10 cellular contexts compared by ENCODE assay signal in the genomic region with DNA sequence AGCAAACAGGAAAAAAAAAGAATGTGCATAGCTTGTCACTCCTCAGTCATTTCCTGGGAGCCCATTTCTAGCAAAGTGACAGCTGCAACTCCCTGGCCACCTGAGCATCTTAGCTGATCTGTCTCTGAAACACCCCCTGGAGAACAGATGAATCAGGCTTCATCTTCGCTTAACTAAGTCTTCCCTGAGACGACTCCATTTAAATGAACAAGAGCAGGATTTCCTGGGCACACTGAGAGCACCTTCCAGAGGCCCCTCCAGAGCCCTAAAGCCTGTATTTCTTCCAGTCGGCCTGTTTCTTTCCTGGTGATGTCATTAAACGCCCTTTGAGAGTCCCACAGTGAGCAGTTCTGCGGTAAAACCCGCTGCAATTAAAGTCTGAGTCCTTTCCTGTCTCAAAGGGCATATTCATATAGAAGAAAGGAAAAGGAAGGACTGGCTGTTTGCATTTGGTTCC. TPM values are rescaled to one million over a fixed set of nuclear protein-coding genes. Genes with fewer than 3 reads are reported as not detected.
A peak's percentile ranks its signal among the peaks of the same experiment; 100 is the strongest.
DNase-seq lines count a peak whose midpoint lies in the region; ATAC-seq and TF ChIP-seq lines count a peak whose summit lies in the region.
"Had no signal": no experiment of that assay in that cellular context is flagged by ENCODE, and none has a peak within 500 bp of the region (broad histone marks: within the 10 kb centered on the region; RNA-seq: fewer than 3 reads in every experiment).

No MANE protein-coding gene starts in this region.

- peak overlapping the region; percentile 55 for H3K27ac Mint-ChIP-seq in CD8-positive, alpha-beta T cell
- no peak overlapping the region for H3K27ac Mint-ChIP-seq in WTC11

- CTCF ChIA-PET in CD8-positive, alpha-beta T cell (lab: Charles Lee), result no interaction called here
- CTCF ChIA-PET in WTC11 (lab: Charles Lee), result interaction anchor here (3.0 kb wide), 1 partner anchor 15 kb away, joined by 12 read pairs; no protein-coding TSS in a partner anchor

- no peak overlapping the region for H3K4me3 Mint-ChIP-seq in CD8-positive, alpha-beta T cell
- H3K4me3 Mint-ChIP-seq in WTC11, result no peak overlapping the region

- no peaks in the 10 kb centered on the region for H3K27me3 ChIP-seq in CD8-positive, alpha-beta T cell (ENCODE audit: insufficient read depth, low read length)
- H3K27me3 ChIP-seq: vagina had no signal

- no peak for TF ChIP-seq CTCF in CD8-positive, alpha-beta T cell (IDR thresholded peaks at IDR 0.05)
- TF ChIP-seq CTCF in WTC11 (IDR thresholded peaks at IDR 0.05), result no peak

- no peaks in the 10 kb centered on the region for H3K9me3 ChIP-seq in CD8-positive, alpha-beta T cell (ENCODE audit: low read length)
- H3K9me3 ChIP-seq: vagina had no signal

- no peak for ATAC-seq in CD8-positive, alpha-beta T cell
- ATAC-seq in WTC11 (peak; percentile 60), HG03432 (IDR thresholded peaks at IDR 0.05; ENCODE audit: unreplicated experiment) (no peak), HG02852 (IDR thresholded peaks at IDR 0.05; ENCODE audit: unreplicated experiment) (no peak), HG02973 (IDR thresholded peaks at IDR 0.05; ENCODE audit: unreplicated experiment) (no peak)

- no peak for DNase-seq in CD8-positive, alpha-beta T cell
- DNase-seq in Kasumi-1 (lab: John Stamatoyannopoulos, UW), result peak; percentile 89
- DNase-seq in WTC11 (ENCODE audit: low spot score), result no peak
- peak; percentile 60 for DNase-seq in myocyte (ENCODE audit: low read depth)
- DNase-seq in ureter (ENCODE audit: low spot score), result no peak
- DNase-seq: stimulated activated CD4-positive, alpha-beta T cell treated with anti-CD3 and anti-CD28 coated beads, Interleukin-4, amount 100 ng/mL, for 4 hours had no signal

- no peaks in the 10 kb centered on the region for H3K9me3 Mint-ChIP-seq in CD8-positive, alpha-beta T cell
- peaks cover 6% of the 10 kb centered on the region for H3K9me3 Mint-ChIP-seq in WTC11

- no peak overlapping the region for H3K4me3 ChIP-seq in CD8-positive, alpha-beta T cell (ENCODE audit: low read depth, low read length)
- H3K4me3 ChIP-seq: vagina had no signal

- H3K27me3 Mint-ChIP-seq in CD8-positive, alpha-beta T cell (ENCODE audit: low read depth), result peaks cover 2% of the 10 kb centered on the region
- peaks cover 27% of the 10 kb centered on the region for H3K27me3 Mint-ChIP-seq in WTC11 (ENCODE audit: low read depth)

- POLR2A ChIA-PET in CD8-positive, alpha-beta T cell (lab: Charles Lee), result no interaction called here
- POLR2A ChIA-PET in WTC11 (lab: Charles Lee), result no interaction called here

- intact Hi-C loops in CD8-positive, alpha-beta T cell (cut with DNase I, micrococcal nuclease), result no loop called here

- H3K4me1 Mint-ChIP-seq in CD8-positive, alpha-beta T cell (ENCODE audit: low read depth), result peaks cover 9% of the 10 kb centered on the region
- H3K4me1 Mint-ChIP-seq in WTC11, result peaks cover 18% of the 10 kb centered on the region

- H3K36me3 Mint-ChIP-seq in CD8-positive, alpha-beta T cell, result no peaks in the 10 kb centered on the region
- H3K36me3 Mint-ChIP-seq in WTC11, result peaks cover 6% of the 10 kb centered on the region; the same call in 1 of the 2 replicates

- H3K36me3 ChIP-seq in CD8-positive, alpha-beta T cell (ENCODE audit: insufficient read depth, low read length), result no peaks in the 10 kb centered on the region
- H3K36me3 ChIP-seq: vagina had no signal

- peaks cover 8% of the 10 kb centered on the region for H3K4me1 ChIP-seq in CD8-positive, alpha-beta T cell (ENCODE audit: insufficient read depth, low read length)

- H3K27ac ChIP-seq in CD8-positive, alpha-beta T cell (ENCODE audit: low read depth, low read length), result no peak overlapping the region
- H3K27ac ChIP-seq: vagina had no signal

TF ChIP-seq in WTC11, 78 proteins besides CTCF, POLR2A, EP300 and RAD21:
- TF ChIP-seq, protein P1, sequence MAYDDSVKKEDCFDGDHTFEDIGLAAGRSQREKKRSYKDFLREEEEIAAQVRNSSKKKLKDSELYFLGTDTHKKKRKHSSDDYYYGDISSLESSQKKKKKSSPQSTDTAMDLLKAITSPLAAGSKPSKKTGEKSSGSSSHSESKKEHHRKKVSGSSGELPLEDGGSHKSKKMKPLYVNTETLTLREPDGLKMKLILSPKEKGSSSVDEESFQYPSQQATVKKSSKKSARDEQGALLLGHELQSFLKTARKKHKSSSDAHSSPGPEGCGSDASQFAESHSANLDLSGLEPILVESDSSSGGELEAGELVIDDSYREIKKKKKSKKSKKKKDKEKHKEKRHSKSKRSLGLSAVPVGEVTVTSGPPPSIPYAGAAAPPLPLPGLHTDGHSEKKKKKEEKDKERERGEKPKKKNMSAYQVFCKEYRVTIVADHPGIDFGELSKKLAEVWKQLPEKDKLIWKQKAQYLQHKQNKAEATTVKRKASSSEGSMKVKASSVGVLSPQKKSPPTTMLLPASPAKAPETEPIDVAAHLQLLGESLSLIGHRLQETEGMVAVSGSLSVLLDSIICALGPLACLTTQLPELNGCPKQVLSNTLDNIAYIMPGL (CRISPR knock-in tag; IDR thresholded peaks at IDR 0.05), result no peak
- TF ChIP-seq JUN (CRISPR knock-in tag; IDR thresholded peaks at IDR 0.05) (no peak), SMAD3 (CRISPR knock-in tag; IDR thresholded peaks at IDR 0.05; ENCODE audit: borderline replicate concordance) (no peak), ZNF671 (CRISPR knock-in tag; IDR thresholded peaks at IDR 0.05) (no peak)
- TF ChIP-seq, protein P2, sequence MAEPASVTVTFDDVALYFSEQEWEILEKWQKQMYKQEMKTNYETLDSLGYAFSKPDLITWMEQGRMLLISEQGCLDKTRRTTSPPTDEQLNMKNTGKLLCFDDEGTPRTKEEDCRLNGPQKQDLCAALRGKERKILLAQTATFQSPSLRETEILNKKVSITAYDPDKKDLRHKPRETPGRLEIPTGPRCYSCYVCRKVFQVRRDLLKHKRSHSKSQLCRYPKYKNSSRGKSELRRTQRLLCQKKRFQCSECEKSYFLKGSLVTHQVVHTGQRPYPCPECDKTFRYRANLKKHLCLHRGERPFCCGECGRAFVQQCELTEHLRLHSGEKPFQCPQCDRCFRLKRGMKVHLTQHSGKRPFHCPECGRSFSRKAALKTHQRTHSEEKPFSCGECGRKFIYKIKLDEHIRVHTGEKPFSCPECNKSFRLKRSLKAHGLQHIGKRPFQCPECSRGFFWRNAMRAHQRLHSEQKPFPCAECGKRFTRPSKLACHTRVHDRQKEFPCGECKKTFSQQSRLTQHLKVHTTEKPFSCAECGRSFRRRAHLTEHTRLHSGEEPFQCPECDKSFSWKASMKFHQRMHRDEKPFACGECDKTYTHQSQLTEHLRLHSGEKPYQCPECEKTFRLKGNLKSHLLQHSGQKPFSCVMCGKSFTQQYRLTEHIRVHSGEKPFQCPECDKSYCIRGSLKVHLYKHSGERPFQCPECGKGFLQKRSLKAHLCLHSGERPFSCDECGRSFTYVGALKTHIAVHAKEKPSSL (CRISPR knock-in tag; conservative IDR thresholded peaks at IDR 0.05), result no peak
- TF ChIP-seq, protein P3, sequence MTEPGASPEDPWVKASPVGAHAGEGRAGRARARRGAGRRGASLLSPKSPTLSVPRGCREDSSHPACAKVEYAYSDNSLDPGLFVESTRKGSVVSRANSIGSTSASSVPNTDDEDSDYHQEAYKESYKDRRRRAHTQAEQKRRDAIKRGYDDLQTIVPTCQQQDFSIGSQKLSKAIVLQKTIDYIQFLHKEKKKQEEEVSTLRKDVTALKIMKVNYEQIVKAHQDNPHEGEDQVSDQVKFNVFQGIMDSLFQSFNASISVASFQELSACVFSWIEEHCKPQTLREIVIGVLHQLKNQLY (CRISPR knock-in tag; IDR thresholded peaks at IDR 0.05), result no peak
- TF ChIP-seq, protein P4, sequence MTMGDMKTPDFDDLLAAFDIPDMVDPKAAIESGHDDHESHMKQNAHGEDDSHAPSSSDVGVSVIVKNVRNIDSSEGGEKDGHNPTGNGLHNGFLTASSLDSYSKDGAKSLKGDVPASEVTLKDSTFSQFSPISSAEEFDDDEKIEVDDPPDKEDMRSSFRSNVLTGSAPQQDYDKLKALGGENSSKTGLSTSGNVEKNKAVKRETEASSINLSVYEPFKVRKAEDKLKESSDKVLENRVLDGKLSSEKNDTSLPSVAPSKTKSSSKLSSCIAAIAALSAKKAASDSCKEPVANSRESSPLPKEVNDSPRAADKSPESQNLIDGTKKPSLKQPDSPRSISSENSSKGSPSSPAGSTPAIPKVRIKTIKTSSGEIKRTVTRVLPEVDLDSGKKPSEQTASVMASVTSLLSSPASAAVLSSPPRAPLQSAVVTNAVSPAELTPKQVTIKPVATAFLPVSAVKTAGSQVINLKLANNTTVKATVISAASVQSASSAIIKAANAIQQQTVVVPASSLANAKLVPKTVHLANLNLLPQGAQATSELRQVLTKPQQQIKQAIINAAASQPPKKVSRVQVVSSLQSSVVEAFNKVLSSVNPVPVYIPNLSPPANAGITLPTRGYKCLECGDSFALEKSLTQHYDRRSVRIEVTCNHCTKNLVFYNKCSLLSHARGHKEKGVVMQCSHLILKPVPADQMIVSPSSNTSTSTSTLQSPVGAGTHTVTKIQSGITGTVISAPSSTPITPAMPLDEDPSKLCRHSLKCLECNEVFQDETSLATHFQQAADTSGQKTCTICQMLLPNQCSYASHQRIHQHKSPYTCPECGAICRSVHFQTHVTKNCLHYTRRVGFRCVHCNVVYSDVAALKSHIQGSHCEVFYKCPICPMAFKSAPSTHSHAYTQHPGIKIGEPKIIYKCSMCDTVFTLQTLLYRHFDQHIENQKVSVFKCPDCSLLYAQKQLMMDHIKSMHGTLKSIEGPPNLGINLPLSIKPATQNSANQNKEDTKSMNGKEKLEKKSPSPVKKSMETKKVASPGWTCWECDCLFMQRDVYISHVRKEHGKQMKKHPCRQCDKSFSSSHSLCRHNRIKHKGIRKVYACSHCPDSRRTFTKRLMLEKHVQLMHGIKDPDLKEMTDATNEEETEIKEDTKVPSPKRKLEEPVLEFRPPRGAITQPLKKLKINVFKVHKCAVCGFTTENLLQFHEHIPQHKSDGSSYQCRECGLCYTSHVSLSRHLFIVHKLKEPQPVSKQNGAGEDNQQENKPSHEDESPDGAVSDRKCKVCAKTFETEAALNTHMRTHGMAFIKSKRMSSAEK (CRISPR knock-in tag; IDR thresholded peaks at IDR 0.05; ENCODE audit: borderline replicate concordance), result no peak
- TF ChIP-seq, protein P5, sequence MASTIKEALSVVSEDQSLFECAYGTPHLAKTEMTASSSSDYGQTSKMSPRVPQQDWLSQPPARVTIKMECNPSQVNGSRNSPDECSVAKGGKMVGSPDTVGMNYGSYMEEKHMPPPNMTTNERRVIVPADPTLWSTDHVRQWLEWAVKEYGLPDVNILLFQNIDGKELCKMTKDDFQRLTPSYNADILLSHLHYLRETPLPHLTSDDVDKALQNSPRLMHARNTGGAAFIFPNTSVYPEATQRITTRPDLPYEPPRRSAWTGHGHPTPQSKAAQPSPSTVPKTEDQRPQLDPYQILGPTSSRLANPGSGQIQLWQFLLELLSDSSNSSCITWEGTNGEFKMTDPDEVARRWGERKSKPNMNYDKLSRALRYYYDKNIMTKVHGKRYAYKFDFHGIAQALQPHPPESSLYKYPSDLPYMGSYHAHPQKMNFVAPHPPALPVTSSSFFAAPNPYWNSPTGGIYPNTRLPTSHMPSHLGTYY (CRISPR knock-in tag; IDR thresholded peaks at IDR 0.05), result no peak
TF ChIP-seq in WTC11: peak in this region for 0.

RNA-seq across cellular contexts. Expression of a gene that starts 13.9 kb away (rescaled TPM):
- 1 to 10 TPM; 1.8 TPM for total RNA-seq in CD8-positive, alpha-beta T cell
- total RNA-seq in WTC11 (2021) (7.2 to 9.1 TPM (median 7.8 TPM) in 3 replicates), myocyte (758 and 1,068 TPM in 2 replicates), ureter (147 TPM)
- polyA plus RNA-seq in myocyte (2012), result 508 TPM

Comparison
In these comparisons a context has a peak if more than half of its experiments do, and no peak if none do; other contexts are left out.
1. DNase-seq: peak in Kasumi-1 (2 of 2) and myocyte (single experiment); none in CD8-positive, alpha-beta T cell (0 of 7), WTC11 (single experiment) and ureter (single experiment).
2. RNA of a gene that starts 13.9 kb away (total RNA-seq): 758 to 1,068 TPM in myocyte and 147 TPM in ureter (single experiment); 7.2 to 9.1 TPM in WTC11 and 1.8 TPM in CD8-positive, alpha-beta T cell; every median in the first group is over 10 times any median in the second.